In genomic region chr17:5210853-5211252, GRCh38 we compare ENCODE assay signal across 22 cellular contexts. TPM values are rescaled to one million over a fixed set of nuclear protein-coding genes. Genes with fewer than 3 reads are reported as not detected.
DNase-seq lines count a peak whose midpoint lies in the region; ATAC-seq and TF ChIP-seq lines count a peak whose summit lies in the region.
"Had no signal": no experiment of that assay in that cellular context is flagged by ENCODE, and none has a peak within 500 bp of the region (broad histone marks: within the 10 kb centered on the region; RNA-seq: fewer than 3 reads in every experiment).

No MANE protein-coding gene starts in this region.

- H3K4me3 Mint-ChIP-seq in stimulated activated naive CD8-positive, alpha-beta T cell treated with anti-CD3 and anti-CD28 coated beads, Interleukin-15, amount 100 ng/mL, for 72 hours = peak overlapping the region in 1 of 2 donors; percentile 9
- H3K4me3 Mint-ChIP-seq: mesothelial cell of epicardium had no signal

- peak overlapping the region; percentile 69 for H3K4me2 ChIP-seq in OCI-LY7 (ENCODE audit: low read length)
- H3K4me2 ChIP-seq: SK-N-SH had no signal

- H4K20me1 ChIP-seq in OCI-LY7 (ENCODE audit: insufficient read depth, low read length) = no peaks in the 10 kb centered on the region

- peak overlapping the region; percentile 85 for H3K27ac ChIP-seq in OCI-LY7 (ENCODE audit: low read depth, low read length, poor library complexity, severe bottlenecking)
- H3K27ac ChIP-seq in coronary artery = peak overlapping the region in 1 of 2 donors; percentile 67
- H3K27ac ChIP-seq: colonic mucosa had no signal

- intact Hi-C loops in OCI-LY7 (cut with micrococcal nuclease; ENCODE audit: unreplicated experiment) (loop anchor here (1.0 kb wide), 2 partner anchors 10 to 11 kb away; no protein-coding TSS in a partner anchor), Right ventricle myocardium superior (cut with DNase I) (no loop called here)

- H3K9me3 Mint-ChIP-seq in stimulated activated naive CD8-positive, alpha-beta T cell treated with anti-CD3 and anti-CD28 coated beads, Interleukin-15, amount 100 ng/mL, for 72 hours = no peaks in the 10 kb centered on the region
- H3K9me3 Mint-ChIP-seq: mesothelial cell of epicardium had no signal

- H2AFZ ChIP-seq in OCI-LY7 (ENCODE audit: low read length) = peak overlapping the region; percentile 93

- TF ChIP-seq CTCF in OCI-LY7 (conservative IDR thresholded peaks at IDR 0.05; ENCODE audit: low read length) (no peak), coronary artery (IDR thresholded peaks at IDR 0.05) (no peak)

- no peaks in the 10 kb centered on the region for H3K9me2 ChIP-seq in OCI-LY7 (ENCODE audit: insufficient read depth, low read length)
- H3K9me2 ChIP-seq: SK-N-SH had no signal

- peaks cover 47% of the 10 kb centered on the region for H3K4me1 ChIP-seq in OCI-LY7 (ENCODE audit: insufficient read depth, low read length, poor library complexity, severe bottlenecking)
- H3K4me1 ChIP-seq: colonic mucosa had no signal

- POLR2A ChIA-PET in OCI-LY7 (lab: Charles Lee) = interaction anchor here (0.7 to 4.5 kb wide), 5 partner anchors 10 to 649 kb away, joined by 3 to 36 read pairs (median 5); no protein-coding TSS in a partner anchor

- no peaks in the 10 kb centered on the region for H3K36me3 ChIP-seq in OCI-LY7 (ENCODE audit: insufficient read depth, low read length)
- H3K36me3 ChIP-seq: colonic mucosa had no signal

- CTCF ChIA-PET in OCI-LY7 (lab: Charles Lee; ENCODE audit: unreplicated experiment) = interaction anchor here (0.8 kb wide), 1 partner anchor 258 kb away, joined by 3 read pairs; the partner anchor contains the start of gene DHX33

- ATAC-seq in stimulated activated naive CD8-positive, alpha-beta T cell treated with anti-CD3 and anti-CD28 coated beads, Interleukin-15, Interleukin-2, amounts not matched to agents 100 U/mL and 50 U/mL, for 24 hours = peak; percentile 71
- no peak for ATAC-seq in stimulated activated naive CD8-positive, alpha-beta T cell treated with anti-CD3 and anti-CD28 coated beads, Interleukin-15, amount 100 ng/mL, for 72 hours
- ATAC-seq in Right ventricle myocardium superior (ENCODE audit: poor library complexity) = no peak

- no peaks in the 10 kb centered on the region for H3K9me3 ChIP-seq in OCI-LY7 (ENCODE audit: low read length)
- H3K9me3 ChIP-seq: colonic mucosa, SK-N-SH had no signal

- H3K4me3 ChIP-seq in OCI-LY7 (ENCODE audit: low read depth, low read length, poor library complexity, severe bottlenecking) (peak overlapping the region; percentile 40), coronary artery (no peak overlapping the region)
- H3K4me3 ChIP-seq: colonic mucosa, skin epidermis had no signal

- BruUV-seq in OCI-LY7 (replicated peaks; lab: Mats Ljungman, UMichigan) = no TSS peak

- H3K79me2 ChIP-seq in OCI-LY7 (ENCODE audit: insufficient read depth, low read depth, low read length) = no peaks in the 10 kb centered on the region

- peak overlapping the region in 1 of 2 donors; percentile 80 for H3K27ac Mint-ChIP-seq in stimulated activated naive CD8-positive, alpha-beta T cell treated with anti-CD3 and anti-CD28 coated beads, Interleukin-15, amount 100 ng/mL, for 72 hours
- H3K27ac Mint-ChIP-seq: mesothelial cell of epicardium had no signal

- no peak for DNase-seq in stimulated activated naive CD8-positive, alpha-beta T cell treated with anti-CD3 and anti-CD28 coated beads, Interleukin-15, Interleukin-2, amounts not matched to agents 100 U/mL and 50 U/mL, for 24 hours
- DNase-seq in stimulated activated naive CD8-positive, alpha-beta T cell treated with anti-CD3 and anti-CD28 coated beads, Interleukin-15, amount 100 ng/mL, for 72 hours = no peak
- peak; percentile 72 for DNase-seq in OCI-LY7 (ENCODE audit: low spot score)
- peak; percentile 43 for DNase-seq in medulla oblongata (ENCODE audit: extremely low spot score)
- no peak for DNase-seq in coronary artery (ENCODE audit: low spot score)
- no peak for DNase-seq in DMS79 (lab: John Stamatoyannopoulos, UW)
- no peak for DNase-seq in NCI-H1048 (lab: John Stamatoyannopoulos, UW)
- DNase-seq in Right ventricle myocardium superior = no peak
- DNase-seq: activated CD8-positive, alpha-beta memory T cell treated with anti-CD3 and anti-CD28 coated beads for 24 hours; activated gamma-delta T cell; Calu3; colonic mucosa; GDM1; head of caudate nucleus; islet precursor cell; NCI-H1092 treated with DMSO at 0.1 percent for 48 hours; NCI-H2171 treated with DMSO at 0.1 percent for 48 hours; SK-N-SH had no signal

- no peaks in the 10 kb centered on the region for H3K27me3 Mint-ChIP-seq in stimulated activated naive CD8-positive, alpha-beta T cell treated with anti-CD3 and anti-CD28 coated beads, Interleukin-15, amount 100 ng/mL, for 72 hours

- peaks cover 30% of the 10 kb centered on the region for H3K4me1 Mint-ChIP-seq in stimulated activated naive CD8-positive, alpha-beta T cell treated with anti-CD3 and anti-CD28 coated beads, Interleukin-15, amount 100 ng/mL, for 72 hours
- H3K4me1 Mint-ChIP-seq: mesothelial cell of epicardium had no signal

RNA-seq across cellular contexts. Expression of gene ZNF594, which starts 19.2 kb away (rescaled TPM):
- total RNA-seq in OCI-LY7 (2014; rRNA removed; shearing (Covaris generic)) = 42.5 and 43.4 TPM in 2 replicates
- 32.1 and 35.2 TPM in 2 replicates for total RNA-seq in OCI-LY7 (2022)
- 5.2 TPM for total RNA-seq in Right ventricle myocardium superior

RNA-seq across cellular contexts. Expression of gene SCIMP, which starts 23.8 kb away (rescaled TPM):
- total RNA-seq in OCI-LY7 (2014; rRNA removed; shearing (Covaris generic)) = 0.88 and 3.0 TPM in 2 replicates
- total RNA-seq in OCI-LY7 (2022) (0.27 and 0.72 TPM in 2 replicates), Right ventricle myocardium superior (1.00 TPM)
- total RNA-seq: astrocyte, Calu3, mesothelial cell of epicardium, osteocyte had no signal

Comparison
In these comparisons a context has a peak if more than half of its experiments do, and no peak if none do; other contexts are left out.
1. DNase-seq: peak in OCI-LY7 (single experiment) and medulla oblongata (single experiment); none in stimulated activated naive CD8-positive, alpha-beta T cell treated with anti-CD3 and anti-CD28 coated beads, Interleukin-15, Interleukin-2, amounts not matched to agents 100 U/mL and 50 U/mL, for 24 hours (single experiment), stimulated activated naive CD8-positive, alpha-beta T cell treated with anti-CD3 and anti-CD28 coated beads, Interleukin-15, amount 100 ng/mL, for 72 hours (0 of 2), coronary artery (single experiment), DMS79 (single experiment), NCI-H1048 (single experiment) and Right ventricle myocardium superior (single experiment).